1 cellular context compared by ENCODE assay signal in genomic region chr14:89508863-89509262, GRCh38.
TF ChIP-seq lines count a peak whose summit lies in the region.

No MANE protein-coding gene starts in this region.

TF ChIP-seq in H1, 55 proteins besides CTCF, POLR2A, EP300 and RAD21:
- TF ChIP-seq SP1 (IDR thresholded peaks at IDR 0.05; ENCODE audit: low read depth, low read length) (no peak), BCL11A (IDR thresholded peaks at IDR 0.05; ENCODE audit: low read depth in 2 of 2, low read length in 2 of 2) (no peak), ATF3 (IDR thresholded peaks at IDR 0.05; ENCODE audit: insufficient read depth, low read depth, low read length) (no peak), ASH2L (IDR thresholded peaks at IDR 0.05; ENCODE audit: low read length) (no peak), SIRT6 (IDR thresholded peaks at IDR 0.05; ENCODE audit: low read length) (no peak), SUZ12 (IDR thresholded peaks at IDR 0.05; ENCODE audit: low read length) (no peak), GTF2F1 (IDR thresholded peaks at IDR 0.05; ENCODE audit: borderline replicate concordance, low read depth, low read length) (no peak), BRCA1 (IDR thresholded peaks at IDR 0.05; ENCODE audit: low read depth, low read length) (no peak), RBBP5 (IDR thresholded peaks at IDR 0.05; ENCODE audit: borderline replicate concordance, low read depth, low read length) (no peak), JUND (IDR thresholded peaks at IDR 0.05; ENCODE audit: low read length) (no peak), KDM4A (IDR thresholded peaks at IDR 0.05; ENCODE audit: low read depth, low read length, severe bottlenecking) (no peak), HDAC6 (IDR thresholded peaks at IDR 0.05; ENCODE audit: low read depth, low read length) (no peak)
